Comparison of ENCODE assay signal across 5 cellular contexts in genomic region chr3:50365842-50366220, GRCh38. TPM values are rescaled to one million over a fixed set of nuclear protein-coding genes. Genes with fewer than 3 reads are reported as not detected.
DNase-seq lines count a peak whose midpoint lies in the region; ATAC-seq and TF ChIP-seq lines count a peak whose summit lies in the region.

No MANE protein-coding gene starts in this region.

- H3K9ac ChIP-seq in duodenal mucosa (ENCODE audit: low read depth in 1 of 2, low read length in 2 of 2), result peak overlapping the region; percentile 74 to 78

- H3K4me3 Mint-ChIP-seq in stimulated activated effector memory CD8-positive, alpha-beta T cell treated with anti-CD3 and anti-CD28 coated beads, Interleukin-12 subunit alpha, Interleukin-12 subunit beta, amount 100 ng/mL, for 72 hours, result peak overlapping the region; percentile 79

- TF ChIP-seq CTCF in OCI-LY7 (conservative IDR thresholded peaks at IDR 0.05; ENCODE audit: low read length), result no peak

- no TSS peak for BruUV-seq in OCI-LY7 (replicated peaks; lab: Mats Ljungman, UMichigan)

- no peak overlapping the region for H3K27ac ChIP-seq in OCI-LY7 (ENCODE audit: low read depth, low read length, poor library complexity, severe bottlenecking)
- no peak overlapping the region for H3K27ac ChIP-seq in duodenal mucosa (ENCODE audit: low read depth, low read length)

- CTCF ChIA-PET in OCI-LY7 (lab: Charles Lee; ENCODE audit: unreplicated experiment), result interaction anchor here (0.8 kb wide), 1 partner anchor 177 kb away, joined by 3 read pairs; no protein-coding TSS in a partner anchor

- peak overlapping the region; percentile 91; the same call in 1 of the 2 replicates for H2AFZ ChIP-seq in OCI-LY7 (ENCODE audit: low read length)

- intact Hi-C loops in OCI-LY7 (cut with micrococcal nuclease; ENCODE audit: unreplicated experiment), result no loop called here

- peak overlapping the region; percentile 92 for H3K4me2 ChIP-seq in OCI-LY7 (ENCODE audit: low read length)

- H3K9me3 ChIP-seq in OCI-LY7 (ENCODE audit: low read length) (no peaks in the 10 kb centered on the region), duodenal mucosa (ENCODE audit: control insufficient read depth in 1 of 2, low read length in 2 of 2) (no peaks in the 10 kb centered on the region)

- H3K4me1 Mint-ChIP-seq in stimulated activated effector memory CD8-positive, alpha-beta T cell treated with anti-CD3 and anti-CD28 coated beads, Interleukin-12 subunit alpha, Interleukin-12 subunit beta, amount 100 ng/mL, for 72 hours, result peaks cover 41% of the 10 kb centered on the region

- no peak for ATAC-seq in stimulated activated effector memory CD8-positive, alpha-beta T cell treated with anti-CD3 and anti-CD28 coated beads, Interleukin-12 subunit alpha, Interleukin-12 subunit beta, amount 100 ng/mL, for 72 hours
- no peak for ATAC-seq in HG03280 (IDR thresholded peaks at IDR 0.05; ENCODE audit: unreplicated experiment)

- H3K36me3 ChIP-seq in OCI-LY7 (ENCODE audit: insufficient read depth, low read length) (no peaks in the 10 kb centered on the region), duodenal mucosa (ENCODE audit: control insufficient read depth in 1 of 2, insufficient read depth in 2 of 2, low read length in 2 of 2) (no peaks in the 10 kb centered on the region)

- peaks cover 7% of the 10 kb centered on the region for H3K4me1 ChIP-seq in OCI-LY7 (ENCODE audit: insufficient read depth, low read length, poor library complexity, severe bottlenecking)
- peaks cover 8 to 16% of the 10 kb centered on the region in 2 donors for H3K4me1 ChIP-seq in duodenal mucosa (ENCODE audit: control insufficient read depth in 1 of 2, insufficient read depth in 2 of 2, low read length in 2 of 2)

- peaks cover 5% of the 10 kb centered on the region for H3K36me3 Mint-ChIP-seq in stimulated activated effector memory CD8-positive, alpha-beta T cell treated with anti-CD3 and anti-CD28 coated beads, Interleukin-12 subunit alpha, Interleukin-12 subunit beta, amount 100 ng/mL, for 72 hours

- POLR2A ChIA-PET in OCI-LY7 (lab: Charles Lee), result interaction anchor here (0.6 to 0.8 kb wide), 3 partner anchors 11 to 195 kb away, joined by 4 to 5 read pairs (median 5); no protein-coding TSS in a partner anchor

- peak overlapping the region; percentile 87 for H3K27ac Mint-ChIP-seq in stimulated activated effector memory CD8-positive, alpha-beta T cell treated with anti-CD3 and anti-CD28 coated beads, Interleukin-12 subunit alpha, Interleukin-12 subunit beta, amount 100 ng/mL, for 72 hours

- DNase-seq in OCI-LY7 (ENCODE audit: low spot score) (no peak), MV-4-11 (lab: John Stamatoyannopoulos, UW) (no peak)
- no peak for DNase-seq in stimulated activated effector memory CD8-positive, alpha-beta T cell treated with anti-CD3 and anti-CD28 coated beads, Interleukin-12 subunit alpha, Interleukin-12 subunit beta, amount 100 ng/mL, for 72 hours (ENCODE audit: low spot score in 2 of 2)

- H4K20me1 ChIP-seq in OCI-LY7 (ENCODE audit: insufficient read depth, low read length), result no peaks in the 10 kb centered on the region

- no peaks in the 10 kb centered on the region for H3K9me3 Mint-ChIP-seq in stimulated activated effector memory CD8-positive, alpha-beta T cell treated with anti-CD3 and anti-CD28 coated beads, Interleukin-12 subunit alpha, Interleukin-12 subunit beta, amount 100 ng/mL, for 72 hours

- no peaks in the 10 kb centered on the region for H3K27me3 ChIP-seq in duodenal mucosa (ENCODE audit: control insufficient read depth in 1 of 2, insufficient read depth in 2 of 2, low read length in 2 of 2)

- no peaks in the 10 kb centered on the region for H3K9me2 ChIP-seq in OCI-LY7 (ENCODE audit: insufficient read depth, low read length)

- no peaks in the 10 kb centered on the region for H3K79me2 ChIP-seq in OCI-LY7 (ENCODE audit: insufficient read depth, low read depth, low read length)

- H3K4me3 ChIP-seq in OCI-LY7 (ENCODE audit: low read depth, low read length, poor library complexity, severe bottlenecking) (peak overlapping the region; percentile 72), duodenal mucosa (ENCODE audit: low read depth in 1 of 2, low read length in 2 of 2) (peak overlapping the region; percentile 85 to 88)

RNA-seq across cellular contexts. Expression of gene TMEM115, which starts 6.5 kb away (rescaled TPM):
- 14.5 and 18.9 TPM in 2 replicates for total RNA-seq in OCI-LY7 (2014; rRNA removed; shearing (Covaris generic))
- 16.2 and 17.1 TPM in 2 replicates for total RNA-seq in OCI-LY7 (2022)

RNA-seq across cellular contexts. Expression of gene CYB561D2, which starts 15.2 kb away (rescaled TPM):
- total RNA-seq in OCI-LY7 (2014; rRNA removed; shearing (Covaris generic)), result 16.2 and 28.0 TPM in 2 replicates
- 17.8 and 18.7 TPM in 2 replicates for total RNA-seq in OCI-LY7 (2022)

RNA-seq across cellular contexts. Expression of gene NPRL2, which starts 15.3 kb away (rescaled TPM):
- 38.6 and 52.5 TPM in 2 replicates for total RNA-seq in OCI-LY7 (2014; rRNA removed; shearing (Covaris generic))
- total RNA-seq in OCI-LY7 (2022), result 27.9 and 36.0 TPM in 2 replicates

RNA-seq across cellular contexts. Expression of gene ZMYND10, which starts 20.3 kb away (rescaled TPM):
- total RNA-seq in OCI-LY7 (2014; rRNA removed; shearing (Covaris generic)), result 1.7 and 1.8 TPM in 2 replicates
- total RNA-seq in OCI-LY7 (2022), result 2.8 and 3.0 TPM in 2 replicates

RNA-seq across cellular contexts. Expression of gene RASSF1, which starts 25.2 kb away (rescaled TPM):
- total RNA-seq in OCI-LY7 (2014; rRNA removed; shearing (Covaris generic)), result 35.8 and 36.0 TPM in 2 replicates
- 33.0 and 33.9 TPM in 2 replicates for total RNA-seq in OCI-LY7 (2022)
